9 cellular contexts compared by ENCODE assay signal in the genomic region with DNA sequence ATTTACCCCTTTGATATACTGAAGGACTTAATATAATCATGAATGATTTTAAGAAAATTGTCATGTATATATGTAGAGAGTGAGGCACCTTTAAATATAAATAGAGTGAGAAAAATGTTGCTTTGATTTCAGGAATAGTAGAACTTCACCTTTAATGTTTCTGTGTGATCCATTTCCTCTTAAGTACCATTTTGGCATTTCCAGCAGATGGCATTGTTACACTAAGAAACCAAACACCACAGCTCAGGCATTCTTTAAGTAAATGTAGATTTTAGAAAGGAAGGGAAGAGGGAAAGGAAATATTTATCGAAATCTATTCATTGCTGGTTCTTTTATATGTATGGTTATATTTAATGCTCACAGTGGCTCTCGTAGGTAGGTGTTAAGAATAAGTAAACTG.
DNase-seq lines count a peak whose midpoint lies in the region; ATAC-seq, FAIRE-seq and TF ChIP-seq lines count a peak whose summit lies in the region.
"Had no signal": no experiment of that assay in that cellular context is flagged by ENCODE, and none has a peak within 500 bp of the region (broad histone marks: within the 10 kb centered on the region; RNA-seq: fewer than 3 reads in every experiment).

No MANE protein-coding gene starts in this region.

- no peak overlapping the region for H3K4me3 ChIP-seq in cardiac muscle cell
- H3K4me3 ChIP-seq in heart left ventricle, result no peak overlapping the region
- H3K4me3 ChIP-seq in bronchial epithelial cell (ENCODE audit: low read depth, low read length), result no peak overlapping the region
- no peak overlapping the region for H3K4me3 ChIP-seq in pancreas
- H3K4me3 ChIP-seq: BLaER1 had no signal

- no peaks in the 10 kb centered on the region for H3K27me3 ChIP-seq in cardiac muscle cell
- no peaks in the 10 kb centered on the region for H3K27me3 ChIP-seq in heart left ventricle
- H3K27me3 ChIP-seq in bronchial epithelial cell (ENCODE audit: control insufficient read depth, insufficient read depth, low read length), result no peaks in the 10 kb centered on the region
- H3K27me3 ChIP-seq in pancreas, result no peaks in the 10 kb centered on the region
- H3K27me3 ChIP-seq: BLaER1 had no signal

- no peaks in the 10 kb centered on the region for H3K36me3 Mint-ChIP-seq in activated CD4-positive, alpha-beta memory T cell treated with anti-CD3 and anti-CD28 coated beads, Interleukin-2, amount 10 ng/mL, durations not matched to agents 7 days and 5 days (ENCODE audit: low read depth)

- no peaks in the 10 kb centered on the region for H3K36me3 ChIP-seq in cardiac muscle cell
- H3K36me3 ChIP-seq in heart left ventricle, result no peaks in the 10 kb centered on the region
- H3K36me3 ChIP-seq in bronchial epithelial cell (ENCODE audit: control insufficient read depth, insufficient read depth, low read length), result no peaks in the 10 kb centered on the region
- H3K36me3 ChIP-seq in pancreas, result no peaks in the 10 kb centered on the region
- H3K36me3 ChIP-seq: BLaER1 had no signal

- no peaks in the 10 kb centered on the region for H3K4me1 ChIP-seq in cardiac muscle cell (ENCODE audit: low read depth)
- no peaks in the 10 kb centered on the region for H3K4me1 ChIP-seq in heart left ventricle
- H3K4me1 ChIP-seq in pancreas, result no peaks in the 10 kb centered on the region
- H3K4me1 ChIP-seq: BLaER1 had no signal

- peak; percentile 10 for TF ChIP-seq CTCF in cardiac muscle cell (IDR thresholded peaks at IDR 0.05; ENCODE audit: low read depth, low read length)
- TF ChIP-seq CTCF in heart left ventricle (IDR thresholded peaks at IDR 0.05), result peak in 5 of 12 donors; percentile 16 to 32 (median 27)
- peak; percentile 17 for TF ChIP-seq CTCF in bronchial epithelial cell (IDR thresholded peaks at IDR 0.05; ENCODE audit: insufficient read depth, low read length, severe bottlenecking)
- TF ChIP-seq CTCF in pancreas (IDR thresholded peaks at IDR 0.05), result no peak

- ATAC-seq in heart left ventricle (no peak), pancreas (peak in 1 of 4 donors; percentile 30)

- no peaks in the 10 kb centered on the region for H3K27me3 Mint-ChIP-seq in activated CD4-positive, alpha-beta memory T cell treated with anti-CD3 and anti-CD28 coated beads, Interleukin-2, amount 10 ng/mL, durations not matched to agents 7 days and 5 days

- FAIRE-seq in bronchial epithelial cell (lab: Jason Lieb, UNC) (no peak), pancreas (lab: Jason Lieb, UNC) (peak; percentile 37)

- H3K27ac Mint-ChIP-seq in activated CD4-positive, alpha-beta memory T cell treated with anti-CD3 and anti-CD28 coated beads, Interleukin-2, amount 10 ng/mL, durations not matched to agents 7 days and 5 days, result no peak overlapping the region

- H3K4me1 Mint-ChIP-seq in activated CD4-positive, alpha-beta memory T cell treated with anti-CD3 and anti-CD28 coated beads, Interleukin-2, amount 10 ng/mL, durations not matched to agents 7 days and 5 days, result no peaks in the 10 kb centered on the region

- 13 to 21% (median 17%) methylated on average over 2 of the region's 2 CpGs for WGBS in heart left ventricle, 4 donors
- 10 to 11% methylated on average over 2 of the region's 2 CpGs for WGBS in pancreas, 2 donors

- no peak overlapping the region for H3K27ac ChIP-seq in cardiac muscle cell
- H3K27ac ChIP-seq in heart left ventricle, result no peak overlapping the region
- no peak overlapping the region for H3K27ac ChIP-seq in pancreas
- H3K27ac ChIP-seq: BLaER1 had no signal

- H3K4me3 Mint-ChIP-seq in activated CD4-positive, alpha-beta memory T cell treated with anti-CD3 and anti-CD28 coated beads, Interleukin-2, amount 10 ng/mL, durations not matched to agents 7 days and 5 days, result no peak overlapping the region

- TF ChIP-seq POLR2A in heart left ventricle (IDR thresholded peaks at IDR 0.05), result no peak

- CTCF ChIA-PET in activated CD4-positive, alpha-beta memory T cell treated with anti-CD3 and anti-CD28 coated beads, Interleukin-2, amount 10 ng/mL, durations not matched to agents 7 days and 5 days (lab: Charles Lee), result no interaction called here

- H3K9me3 ChIP-seq in cardiac muscle cell (ENCODE audit: low read depth), result no peaks in the 10 kb centered on the region
- no peaks in the 10 kb centered on the region for H3K9me3 ChIP-seq in heart left ventricle
- no peaks in the 10 kb centered on the region for H3K9me3 ChIP-seq in pancreas
- H3K9me3 ChIP-seq: BLaER1 had no signal

- POLR2A ChIA-PET in activated CD4-positive, alpha-beta memory T cell treated with anti-CD3 and anti-CD28 coated beads, Interleukin-2, amount 10 ng/mL, durations not matched to agents 7 days and 5 days (lab: Charles Lee), result no interaction called here

- intact Hi-C loops in heart left ventricle (cut with DNase I) (no loop called here), pancreas (cut with DNase I) (no loop called here)

- DNase-seq in cardiac muscle cell (ENCODE audit: low read depth in 1 of 2, low spot score in 1 of 2) (peak; percentile 40 to 49), heart left ventricle (no peak), NCI-H345 treated with DMSO at 0.1 percent for 48 hours (lab: John Stamatoyannopoulos, UW; ENCODE audit: unreplicated experiment) (peak; percentile 80), bronchial epithelial cell (ENCODE audit: low read depth) (peak; percentile 25), pancreas (no peak), amniotic stem cell (lab: John Stamatoyannopoulos, UW) (no peak), activated T-cell treated with anti-CD3 and anti-CD28 coated beads for 4 hours (no peak)
- no peak for DNase-seq in activated CD4-positive, alpha-beta memory T cell treated with anti-CD3 and anti-CD28 coated beads, Interleukin-2, amount 10 ng/mL, durations not matched to agents 7 days and 5 days

- H3K9me3 Mint-ChIP-seq in activated CD4-positive, alpha-beta memory T cell treated with anti-CD3 and anti-CD28 coated beads, Interleukin-2, amount 10 ng/mL, durations not matched to agents 7 days and 5 days, result no peaks in the 10 kb centered on the region

Comparison
In these comparisons a context has a peak if more than half of its experiments do, and no peak if none do; other contexts are left out.
1. DNase-seq: peak in cardiac muscle cell (2 of 2), NCI-H345 treated with DMSO at 0.1 percent for 48 hours (single experiment) and bronchial epithelial cell (single experiment); none in heart left ventricle (0 of 5), pancreas (0 of 6), activated CD4-positive, alpha-beta memory T cell treated with anti-CD3 and anti-CD28 coated beads, Interleukin-2, amount 10 ng/mL, durations not matched to agents 7 days and 5 days (single experiment), amniotic stem cell (single experiment) and activated T-cell treated with anti-CD3 and anti-CD28 coated beads for 4 hours (single experiment).
2. CTCF ChIP-seq: peak in cardiac muscle cell (single experiment) and bronchial epithelial cell (single experiment); none in pancreas (0 of 4).